ENCODE assay signal across 2 cellular contexts in genomic region chr6:136594671-136595070, GRCh38.
TF ChIP-seq lines count a peak whose summit lies in the region.

No MANE protein-coding gene starts in this region.

TF ChIP-seq in SK-N-SH, 30 proteins besides CTCF, POLR2A, EP300 and RAD21 (continued from another document):
- TF ChIP-seq REST (IDR thresholded peaks at IDR 0.05; ENCODE audit: low read depth, low read length) (no peak), TCF12 (IDR thresholded peaks at IDR 0.05) (no peak), GATA2 (CRISPR knock-in tag; IDR thresholded peaks at IDR 0.05) (no peak), ELF1 (IDR thresholded peaks at IDR 0.05) (no peak), PBX3 (IDR thresholded peaks at IDR 0.05) (no peak), FOSL2 (IDR thresholded peaks at IDR 0.05; ENCODE audit: borderline replicate concordance, low read depth) (no peak), EZH2phosphoT487 (IDR thresholded peaks at IDR 0.05; ENCODE audit: borderline replicate concordance, low read depth) (no peak), TAF1 (IDR thresholded peaks at IDR 0.05; ENCODE audit: borderline replicate concordance, low read depth, low read length) (no peak), MXI1 (IDR thresholded peaks at IDR 0.05; ENCODE audit: low read depth, low read length) (no peak)

TF ChIP-seq in SK-N-SH treated with all-trans-retinoic acid at 6 μM for 48 hours, 23 proteins besides CTCF, POLR2A, EP300 and RAD21 (continued from another document):
- TF ChIP-seq CSRNP3 (CRISPR knock-in tag; IDR thresholded peaks at IDR 0.05), result no peak
- TF ChIP-seq TOX (CRISPR knock-in tag; IDR thresholded peaks at IDR 0.05; ENCODE audit: borderline replicate concordance), result no peak
